Comparison of ENCODE assay signal across 8 cellular contexts in the genomic region with DNA sequence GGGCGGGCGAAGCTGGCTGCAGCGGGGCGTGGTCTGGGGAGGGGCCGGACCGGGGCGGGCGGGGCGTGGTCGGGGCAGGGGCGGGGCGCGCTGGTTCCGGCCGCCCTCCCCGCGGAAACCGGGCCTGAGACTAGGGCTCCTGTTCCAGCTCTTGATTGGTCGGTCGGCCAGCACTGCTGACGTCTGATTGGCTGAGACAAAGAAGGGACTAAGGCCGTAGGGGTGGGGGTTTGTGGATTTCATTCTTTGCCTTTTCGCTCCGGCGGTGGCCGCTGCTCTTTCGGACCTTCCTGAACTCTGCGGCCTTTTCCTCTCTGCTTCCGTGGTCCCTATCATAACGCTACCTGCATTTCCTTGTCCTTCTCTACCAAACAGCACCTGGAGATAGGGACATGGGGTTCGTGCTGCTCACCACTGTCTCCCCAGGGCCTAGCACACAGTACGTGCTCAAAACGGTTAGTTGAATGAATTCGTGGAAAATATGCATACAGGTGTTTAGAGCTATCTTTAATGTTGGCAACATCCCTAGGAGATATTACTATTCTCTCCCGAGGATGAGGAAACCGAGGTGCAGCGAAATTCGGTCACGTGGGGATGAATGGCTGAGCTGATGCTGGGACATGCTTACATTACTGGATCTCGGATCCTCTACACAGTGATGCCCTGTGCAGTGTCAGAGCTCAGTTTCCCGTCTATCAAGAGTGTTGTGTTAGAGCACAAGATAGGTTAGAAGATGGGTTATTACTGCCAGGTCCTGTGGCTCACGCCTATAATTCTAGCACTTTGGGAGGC.
A peak's percentile ranks its signal among the peaks of the same experiment; 100 is the strongest.
DNase-seq lines count a peak whose midpoint lies in the region; ATAC-seq and TF ChIP-seq lines count a peak whose summit lies in the region.

No MANE protein-coding gene starts in this region.

- peak overlapping the region in 1 of 2 donors; percentile 87 for H3K27ac Mint-ChIP-seq in T-cell

- H3K9me3 Mint-ChIP-seq in T-cell, result no peaks in the 10 kb centered on the region

- H3K27me3 ChIP-seq in upper lobe of left lung, result peaks cover 0 to 12% (median 3%) of the 10 kb centered on the region in 4 donors

- ATAC-seq in HG02642 (IDR thresholded peaks at IDR 0.05; ENCODE audit: poor library complexity, unreplicated experiment), result peak; percentile 90
- ATAC-seq in T-cell (replicated peaks in 1 of 4), result peak; percentile 95 to 98 (median 96)
- ATAC-seq in left ventricle myocardium superior, result peak; percentile 95
- peak; percentile 97 for ATAC-seq in upper lobe of left lung (ENCODE audit: low FRiP score in 2 of 2)

- peak overlapping the region in 3 of 4 donors; percentile 39 to 82 (median 62) for H3K27ac ChIP-seq in upper lobe of left lung

- peaks cover 14 to 31% of the 10 kb centered on the region in 2 donors for H3K27me3 Mint-ChIP-seq in T-cell

- CTCF ChIA-PET in T-cell (lab: Charles Lee), result interaction anchor here (0.5 to 1.0 kb wide), 5 partner anchors 15 to 673 kb away, joined by 3 to 5 read pairs (median 3); no protein-coding TSS in a partner anchor

- TF ChIP-seq CTCF in GM12865 (IDR thresholded peaks at IDR 0.05; ENCODE audit: insufficient read depth, low read depth, low read length, missing control alignments), result no peak
- TF ChIP-seq CTCF in upper lobe of left lung (IDR thresholded peaks at IDR 0.05), result no peak

- peak in 3 of 4 donors; percentile 18 to 62 (median 26) for TF ChIP-seq POLR2A in upper lobe of left lung (IDR thresholded peaks at IDR 0.05)

- peak overlapping the region; percentile 63 for H3K4me3 ChIP-seq in GM12865 (ENCODE audit: low read depth, low read length)
- H3K4me3 ChIP-seq in upper lobe of left lung, result peak overlapping the region in 3 of 4 donors; percentile 55 to 74 (median 60)

- peak overlapping the region; percentile 81 to 98 (median 88) for H3K4me3 Mint-ChIP-seq in T-cell

- no peaks in the 10 kb centered on the region for H3K36me3 ChIP-seq in upper lobe of left lung

- peaks cover 16% of the 10 kb centered on the region in 3 donors for H3K4me1 Mint-ChIP-seq in T-cell

- H3K4me1 ChIP-seq in upper lobe of left lung, result peaks cover 10 to 45% (median 26%) of the 10 kb centered on the region in 4 donors

- WGBS in upper lobe of left lung, 2 donors, result 13 to 14% methylated on average over 20 to 33 of the region's 42 CpGs

- POLR2A ChIA-PET in T-cell (lab: Charles Lee), result interaction anchor here (0.5 to 0.7 kb wide), 4 partner anchors 35 to 203 kb away, joined by 3 to 10 read pairs (median 4); no protein-coding TSS in a partner anchor

- DNase-seq in GM12865 (ENCODE audit: low read depth), result peak; percentile 94
- DNase-seq in NCI-H1105 treated with DMSO at 0.1 percent for 48 hours (lab: John Stamatoyannopoulos, UW), result peak; percentile 91
- peak; percentile 59 to 81 (median 72) for DNase-seq in T-cell
- peak; percentile 69 for DNase-seq in amniotic stem cell (lab: John Stamatoyannopoulos, UW)
- DNase-seq in left ventricle myocardium superior, result peak; percentile 94
- peak; percentile 96 for DNase-seq in posterior vena cava (ENCODE audit: low spot score)
- DNase-seq in upper lobe of left lung, result peak; percentile 95 to 97

- H3K36me3 Mint-ChIP-seq in T-cell, result no peaks in the 10 kb centered on the region

- TF ChIP-seq EP300 in upper lobe of left lung (IDR thresholded peaks at IDR 0.05), result no peak

- no peaks in the 10 kb centered on the region for H3K9me3 ChIP-seq in upper lobe of left lung

- intact Hi-C loops in left ventricle myocardium superior (cut with micrococcal nuclease) (no loop called here), posterior vena cava (cut with DNase I) (no loop called here)

Comparison
In these comparisons a context has a peak if more than half of its experiments do, and no peak if none do; other contexts are left out.
1. Peak in every context shown above with its lines: DNase-seq, ATAC-seq, H3K4me3 ChIP-seq and H3K27ac ChIP-seq.